In genomic region chr10:17125316-17125715, GRCh38 we compare ENCODE assay signal across 26 cellular contexts.
"Had no signal": no experiment of that assay in that cellular context is flagged by ENCODE, and none has a peak within 500 bp of the region (broad histone marks: within the 10 kb centered on the region; RNA-seq: fewer than 3 reads in every experiment).

No MANE protein-coding gene starts in this region.

- H3K36me3 ChIP-seq: spleen, suprapubic skin, tibial artery had no signal

- H3K4me3 ChIP-seq: heart right ventricle, left ventricle myocardium inferior, lung, psoas muscle, spleen, suprapubic skin, tibial artery had no signal

- H3K9me3 ChIP-seq: heart right ventricle, left ventricle myocardium inferior, psoas muscle, spleen, suprapubic skin, tibial artery had no signal

- ATAC-seq: esophagus mucosa, heart right ventricle, psoas muscle, T-cell had no signal

- H3K9me3 Mint-ChIP-seq: activated B cell treated with CpG ODN at 0.5 μM for 24 hours; naive B cell; T-cell; T-helper 2 cell treated with Interferon-gamma antibody and Interleukin-4, amounts not matched to agents 5 μg/mL and 100 μg/mL, for 36 hours had no signal

- H3K9ac ChIP-seq: parathyroid adenoma had no signal

- H3K4me1 ChIP-seq: heart right ventricle, left ventricle myocardium inferior, psoas muscle, suprapubic skin, tibial artery had no signal

- DNase-seq: activated B cell treated with CpG ODN at 0.5 μM for 24 hours; activated CD4-positive, alpha-beta T cell treated with anti-CD3 and anti-CD28 coated beads for 4 hours; activated CD4-positive, alpha-beta T cell treated with anti-CD3 and anti-CD28 coated beads, Interleukin-2, amount 50 U/mL, for 48 hours; activated CD8-positive, alpha-beta memory T cell treated with anti-CD3 and anti-CD28 coated beads for 24 hours; activated effector memory CD4-positive, alpha-beta T cell treated with Interleukin-2 at 50 U/mL for 16 hours; activated naive CD4-positive, alpha-beta T cell treated with Interleukin-2 at 50 U/mL for 16 hours; anterior cingulate cortex; caudate nucleus; cortex of kidney; foreskin fibroblast; heart right ventricle; kidney glomerular epithelial cell; left ventricle myocardium inferior; naive B cell; nucleus accumbens; psoas muscle; spleen; stimulated activated naive CD4-positive, alpha-beta T cell; T-cell; tibial artery had no signal

- H2AFZ ChIP-seq: parathyroid adenoma had no signal

- H3K4me3 Mint-ChIP-seq: activated B cell treated with CpG ODN at 0.5 μM for 24 hours; activated naive CD8-positive, alpha-beta T cell; naive B cell; T-cell; T-helper 2 cell treated with Interferon-gamma antibody and Interleukin-4, amounts not matched to agents 5 μg/mL and 100 μg/mL, for 36 hours had no signal

- H3K27me3 ChIP-seq: heart right ventricle, spleen, suprapubic skin, tibial artery had no signal

- H3K79me2 ChIP-seq: parathyroid adenoma had no signal

- H3K27ac Mint-ChIP-seq: activated B cell treated with CpG ODN at 0.5 μM for 24 hours; activated naive CD8-positive, alpha-beta T cell; naive B cell; T-helper 2 cell treated with Interferon-gamma antibody and Interleukin-4, amounts not matched to agents 5 μg/mL and 100 μg/mL, for 36 hours had no signal

- H3K27me3 Mint-ChIP-seq: activated naive CD8-positive, alpha-beta T cell; naive B cell; T-cell had no signal

- H3K27ac ChIP-seq: heart right ventricle, left ventricle myocardium inferior, parathyroid adenoma, psoas muscle, spleen, suprapubic skin, tibial artery had no signal

- H3K4me1 Mint-ChIP-seq: activated B cell treated with CpG ODN at 0.5 μM for 24 hours, naive B cell had no signal
